In genomic region chr4:13541176-13541604, GRCh38 we compare ENCODE assay signal across 19 cellular contexts. TPM values are rescaled to one million over a fixed set of nuclear protein-coding genes. Genes with fewer than 3 reads are reported as not detected.
DNase-seq lines count a peak whose midpoint lies in the region; ATAC-seq and TF ChIP-seq lines count a peak whose summit lies in the region.
"Had no signal": no experiment of that assay in that cellular context is flagged by ENCODE, and none has a peak within 500 bp of the region (broad histone marks: within the 10 kb centered on the region; RNA-seq: fewer than 3 reads in every experiment).

No MANE protein-coding gene starts in this region.

- H3K4me1 Mint-ChIP-seq in activated T-helper 17 cell treated with anti-CD3 and anti-CD28 coated beads, Interleukin-2, amount 50 U/mL, for 72 hours: peaks cover 13% of the 10 kb centered on the region
- H3K4me1 Mint-ChIP-seq in naive B cell: peaks cover 27 to 44% (median 41%) of the 10 kb centered on the region in 3 donors

- H3K9me3 Mint-ChIP-seq in activated T-helper 17 cell treated with anti-CD3 and anti-CD28 coated beads, Interleukin-2, amount 50 U/mL, for 72 hours: peaks cover 6% of the 10 kb centered on the region
- H3K9me3 Mint-ChIP-seq in naive B cell: peaks cover 4 to 41% (median 28%) of the 10 kb centered on the region in 7 donors

- H3K4me3 Mint-ChIP-seq in activated T-helper 17 cell treated with anti-CD3 and anti-CD28 coated beads, Interleukin-2, amount 50 U/mL, for 72 hours: peak overlapping the region; percentile 27
- peak overlapping the region in 7 of 8 donors; percentile 13 to 89 (median 54) for H3K4me3 Mint-ChIP-seq in naive B cell
- H3K4me3 Mint-ChIP-seq: activated CD4-positive, alpha-beta T cell treated with anti-CD3 and anti-CD28 coated beads, Interleukin-2, amount 10 ng/mL, durations not matched to agents 7 days and 5 days had no signal

- H3K36me3 Mint-ChIP-seq in activated T-helper 17 cell treated with anti-CD3 and anti-CD28 coated beads, Interleukin-2, amount 50 U/mL, for 72 hours (ENCODE audit: low read depth): peaks cover 42% of the 10 kb centered on the region
- H3K36me3 Mint-ChIP-seq in naive B cell: peaks cover 5 to 26% of the 10 kb centered on the region in 2 donors

- DNase-seq in AG08395 (ENCODE audit: low spot score) (peak; percentile 3), GM10248 (ENCODE audit: extremely low spot score) (peak; percentile 15), naive B cell (no peak), putamen (ENCODE audit: low spot score) (no peak), NCI-H2227 treated with DMSO at 0.1 percent for 48 hours (lab: John Stamatoyannopoulos, UW) (no peak)
- no peak for DNase-seq in activated CD4-positive, alpha-beta T cell treated with anti-CD3 and anti-CD28 coated beads, Interleukin-2, amount 50 U/mL, for 1 hour
- DNase-seq: activated CD4-positive, alpha-beta T cell treated with anti-CD3 and anti-CD28 coated beads, Interleukin-2, amount 10 ng/mL, durations not matched to agents 7 days and 5 days; activated effector memory CD4-positive, alpha-beta T cell treated with anti-CD3 and anti-CD28 coated beads, Interleukin-2, amount 50 U/mL, for 16 hours; AML-193; GM23248; NCI-H187; NCI-H446; substantia nigra; T-helper 9 cell had no signal

- CTCF ChIA-PET in GM10248 (lab: Yijun Ruan, JAX): interaction anchor here (1.4 to 2.6 kb wide), 3 partner anchors 9 to 811 kb away, joined by 5 to 13 read pairs (median 5); no protein-coding TSS in a partner anchor

- H3K27ac Mint-ChIP-seq in activated T-helper 17 cell treated with anti-CD3 and anti-CD28 coated beads, Interleukin-2, amount 50 U/mL, for 72 hours: no peak overlapping the region
- peak overlapping the region in 4 of 6 donors; percentile 86 to 95 (median 88) for H3K27ac Mint-ChIP-seq in naive B cell

- TF ChIP-seq CTCF in GM10248 (IDR thresholded peaks at IDR 0.05; ENCODE audit: control extremely low read depth, extremely low read depth, low read depth, missing control alignments): no peak

- H3K27me3 Mint-ChIP-seq in activated T-helper 17 cell treated with anti-CD3 and anti-CD28 coated beads, Interleukin-2, amount 50 U/mL, for 72 hours: peaks cover 64% of the 10 kb centered on the region
- peaks cover 69 to 87% (median 71%) of the 10 kb centered on the region in 3 donors for H3K27me3 Mint-ChIP-seq in naive B cell

- POLR2A ChIA-PET in GM10248 (lab: Yijun Ruan, JAX): no interaction called here

- no peak for ATAC-seq in activated T-helper 17 cell treated with anti-CD3 and anti-CD28 coated beads, Interleukin-2, amount 50 U/mL, for 72 hours (replicated peaks)
- ATAC-seq in naive B cell (ENCODE audit: low read depth in 2 of 2) (no peak), GM19455 (IDR thresholded peaks at IDR 0.05; ENCODE audit: unreplicated experiment) (no peak)
- ATAC-seq: Right ventricle myocardium inferior had no signal

RNA-seq across cellular contexts. Expression of gene NKX3-2, which starts 3.1 kb away (rescaled TPM):
- not detected for total RNA-seq in activated T-helper 17 cell treated with anti-CD3 and anti-CD28 coated beads, Interleukin-2, amount 50 U/mL, for 72 hours
- not detected for polyA plus RNA-seq in naive B cell (ENCODE audit: low read depth in 6 of 6)
- total RNA-seq: activated CD4-positive, alpha-beta T cell treated with anti-CD3 and anti-CD28 coated beads, Interleukin-2, amount 10 ng/mL, durations not matched to agents 7 days and 5 days; pulmonary artery endothelial cell; Right ventricle myocardium inferior had no signal
- polyA plus RNA-seq: GM23248, heart left ventricle had no signal

RNA-seq across cellular contexts. Expression of gene RAB28, which starts 57.0 kb away (rescaled TPM):
- total RNA-seq in activated T-helper 17 cell treated with anti-CD3 and anti-CD28 coated beads, Interleukin-2, amount 50 U/mL, for 72 hours: 10 to 100 TPM in 1 of 2 donors, 1 to 10 TPM in 1; 10.0 to 14.5 TPM
- polyA plus RNA-seq in naive B cell (ENCODE audit: low read depth in 6 of 6): 10 to 100 TPM; 15.0 to 34.6 (median 18.8) TPM

Comparison
In these comparisons a context has a peak if more than half of its experiments do, and no peak if none do; other contexts are left out.
1. DNase-seq: peak in AG08395 (single experiment) and GM10248 (single experiment); none in naive B cell (single experiment), putamen (single experiment), NCI-H2227 treated with DMSO at 0.1 percent for 48 hours (single experiment) and activated CD4-positive, alpha-beta T cell treated with anti-CD3 and anti-CD28 coated beads, Interleukin-2, amount 50 U/mL, for 1 hour (single experiment).